ENCODE assay signal across 11 cellular contexts in genomic region chr17:55690105-55690508, GRCh38. TPM values are rescaled to one million over a fixed set of nuclear protein-coding genes. Genes with fewer than 3 reads are reported as not detected.
DNase-seq lines count a peak whose midpoint lies in the region; ATAC-seq lines count a peak whose summit lies in the region.
"Had no signal": no experiment of that assay in that cellular context is flagged by ENCODE, and none has a peak within 500 bp of the region (broad histone marks: within the 10 kb centered on the region; RNA-seq: fewer than 3 reads in every experiment).

No MANE protein-coding gene starts in this region.

- H3K4me2 ChIP-seq in BLaER1 treated with 17β-estradiol and CSF1 and Interleukin-3, amounts not matched to agents 10 nM and 100 nM: peak overlapping the region; percentile 22 to 73 (median 47)

- peaks cover 0 to 9% (median 0%) of the 10 kb centered on the region in 11 experiments; a peak in 3 of 22 replicates for H3K36me3 ChIP-seq in BLaER1 treated with 17β-estradiol and CSF1 and Interleukin-3, amounts not matched to agents 10 nM and 100 nM
- H3K36me3 ChIP-seq in effector memory CD4-positive, alpha-beta T cell (ENCODE audit: control insufficient read depth, insufficient read depth, low read length): no peaks in the 10 kb centered on the region

- H3K4me1 ChIP-seq in BLaER1 treated with 17β-estradiol and CSF1 and Interleukin-3, amounts not matched to agents 10 nM and 100 nM: peaks cover 37 to 67% (median 57%) of the 10 kb centered on the region in 10 experiments
- no peaks in the 10 kb centered on the region for H3K4me1 ChIP-seq in effector memory CD4-positive, alpha-beta T cell (ENCODE audit: control insufficient read depth, insufficient read depth, low read length, poor library complexity, severe bottlenecking)

- H3K27ac ChIP-seq in BLaER1 treated with 17β-estradiol and CSF1 and Interleukin-3, amounts not matched to agents 10 nM and 100 nM: peak overlapping the region; percentile 61 to 94 (median 88); a peak in 21 of 22 replicates
- no peak overlapping the region for H3K27ac ChIP-seq in effector memory CD4-positive, alpha-beta T cell (ENCODE audit: insufficient read depth, low read length, poor library complexity, severe bottlenecking)

- ATAC-seq in left lobe of liver: peak; percentile 47
- ATAC-seq in GM21390 (IDR thresholded peaks at IDR 0.05; ENCODE audit: unreplicated experiment): no peak
- ATAC-seq: activated CD8-positive, alpha-beta T cell treated with anti-CD3 and anti-CD28 coated beads, Interleukin-2, amount 10 ng/mL, durations not matched to agents 7 days and 5 days had no signal

- H3K4me3 ChIP-seq in BLaER1 treated with 17β-estradiol and CSF1 and Interleukin-3, amounts not matched to agents 10 nM and 100 nM: no peak overlapping the region
- no peak overlapping the region for H3K4me3 ChIP-seq in effector memory CD4-positive, alpha-beta T cell (ENCODE audit: insufficient read depth, low read depth, low read length, poor library complexity, severe bottlenecking)

- peak overlapping the region; percentile 11 to 75 (median 68); a peak in 18 of 22 replicates for H3K9ac ChIP-seq in BLaER1 treated with 17β-estradiol and CSF1 and Interleukin-3, amounts not matched to agents 10 nM and 100 nM

- H3K27me3 ChIP-seq in BLaER1 treated with 17β-estradiol and CSF1 and Interleukin-3, amounts not matched to agents 10 nM and 100 nM: no peaks in the 10 kb centered on the region
- no peaks in the 10 kb centered on the region for H3K27me3 ChIP-seq in effector memory CD4-positive, alpha-beta T cell (replicated peaks; ENCODE audit: control insufficient read depth, insufficient read depth, low read length, poor library complexity, severe bottlenecking)

- peaks cover 26 to 60% (median 32%) of the 10 kb centered on the region in 11 experiments for H3K9me3 ChIP-seq in BLaER1 treated with 17β-estradiol and CSF1 and Interleukin-3, amounts not matched to agents 10 nM and 100 nM (replicated peaks in 1 of 11)
- no peaks in the 10 kb centered on the region for H3K9me3 ChIP-seq in effector memory CD4-positive, alpha-beta T cell (ENCODE audit: control insufficient read depth, low read length)

- H4K20me1 ChIP-seq in BLaER1 treated with 17β-estradiol and CSF1 and Interleukin-3, amounts not matched to agents 10 nM and 100 nM: no peaks in the 10 kb centered on the region

- DNase-seq in NAMALWA (ENCODE audit: low spot score) (peak; percentile 21), amniotic epithelial cell (ENCODE audit: low read depth) (peak; percentile 45), left lobe of liver (ENCODE audit: low spot score) (no peak), NCI-H1105 (lab: John Stamatoyannopoulos, UW) (no peak), GM19238 (ENCODE audit: insufficient read length, low spot score) (no peak)
- DNase-seq in effector memory CD4-positive, alpha-beta T cell: no peak
- DNase-seq: activated CD8-positive, alpha-beta T cell treated with anti-CD3 and anti-CD28 coated beads, Interleukin-2, amount 10 ng/mL, durations not matched to agents 7 days and 5 days; activated naive CD4-positive, alpha-beta T cell; caudate nucleus had no signal

RNA-seq across cellular contexts. Expression of gene TMEM100, which starts 32.6 kb away (rescaled TPM):
- total RNA-seq in left lobe of liver: 7.0 TPM
- total RNA-seq: activated CD8-positive, alpha-beta T cell treated with anti-CD3 and anti-CD28 coated beads, Interleukin-2, amount 10 ng/mL, durations not matched to agents 7 days and 5 days had no signal

Comparison
In these comparisons a context has a peak if more than half of its experiments do, and no peak if none do; other contexts are left out.
1. DNase-seq: peak in NAMALWA (single experiment) and amniotic epithelial cell (single experiment); none in left lobe of liver (single experiment), NCI-H1105 (single experiment), GM19238 (single experiment) and effector memory CD4-positive, alpha-beta T cell (0 of 3).